Comparison of ENCODE assay signal across 16 cellular contexts in genomic region chr3:16455001-16455400, GRCh38. TPM values are rescaled to one million over a fixed set of nuclear protein-coding genes. Genes with fewer than 3 reads are reported as not detected.
DNase-seq lines count a peak whose midpoint lies in the region; ATAC-seq and TF ChIP-seq lines count a peak whose summit lies in the region.
"Had no signal": no experiment of that assay in that cellular context is flagged by ENCODE, and none has a peak within 500 bp of the region (broad histone marks: within the 10 kb centered on the region; RNA-seq: fewer than 3 reads in every experiment).

No MANE protein-coding gene starts in this region.

- WGBS in IMR-90 (ENCODE audit: extremely low coverage in 2 of 2, insufficient read length in 1 of 2), 2 experiments, result 92% methylated on average over 2 of the region's 7 CpGs; no CpG with 5 or more reads in 1 of the 2 experiments

- CTCF ChIA-PET in IMR-90 (lab: Yijun Ruan, JAX), result no interaction called here

- H3K18ac ChIP-seq in IMR-90 (ENCODE audit: low read depth, low read length), result no peak overlapping the region; the same call in 1 of the 2 replicates

- 0 out of 2 replicates have a peak overlapping the region, but pooled peaks have one; percentile 3 for H4K91ac ChIP-seq in IMR-90 (ENCODE audit: insufficient read depth, low read depth, low read length)

- no peaks in the 10 kb centered on the region for H3K9me3 ChIP-seq in IMR-90 (ENCODE audit: control insufficient read depth, insufficient read depth, low read length)
- H3K9me3 ChIP-seq: sigmoid colon had no signal

- no peak overlapping the region for H2BK15ac ChIP-seq in IMR-90 (ENCODE audit: low read depth, low read length)

- H3K23ac ChIP-seq in IMR-90 (ENCODE audit: low read depth, low read length), result no peak overlapping the region

- peak overlapping the region; percentile 48; the same call in 1 of the 2 replicates for H3K14ac ChIP-seq in IMR-90 (replicated peaks; ENCODE audit: low read depth, low read length)

- intact Hi-C loops in IMR-90 (cut with micrococcal nuclease) (no loop called here), dorsolateral prefrontal cortex (cut with DNase I) (no loop called here)

- H4K20me1 ChIP-seq in IMR-90 (ENCODE audit: insufficient read depth, low read length), result peaks cover 35% of the 10 kb centered on the region; the same call in 1 of the 2 replicates

- H3K9ac ChIP-seq in IMR-90 (ENCODE audit: low read depth, low read length), result no peak overlapping the region

- H3K36me3 ChIP-seq in IMR-90 (ENCODE audit: control insufficient read depth, insufficient read depth, low read length), result peaks cover 8% of the 10 kb centered on the region
- H3K36me3 ChIP-seq: sigmoid colon had no signal

- ATAC-seq in IMR-90 (ENCODE audit: low read depth) (no peak), GM21528 (IDR thresholded peaks at IDR 0.05; ENCODE audit: low FRiP score, unreplicated experiment) (no peak), GM18505 (IDR thresholded peaks at IDR 0.05; ENCODE audit: unreplicated experiment) (no peak)
- ATAC-seq: HCT116, Panc1 had no signal

- no peak for TF ChIP-seq RAD21 in IMR-90 (IDR thresholded peaks at IDR 0.05; ENCODE audit: low read length)

- no peak overlapping the region for H2BK5ac ChIP-seq in IMR-90 (ENCODE audit: low read depth, low read length, poor library complexity, severe bottlenecking)

- H3K9me1 ChIP-seq in IMR-90 (ENCODE audit: insufficient read depth, low read length), result peaks cover 22% of the 10 kb centered on the region

- H3K56ac ChIP-seq in IMR-90 (ENCODE audit: extremely low read depth, insufficient read depth, low read length), result no peak overlapping the region

- H2AFZ ChIP-seq in IMR-90 (replicated peaks; ENCODE audit: low read length, poor library complexity), result no peak overlapping the region

- peaks cover 9% of the 10 kb centered on the region for H3K4me1 ChIP-seq in IMR-90 (ENCODE audit: control insufficient read depth, insufficient read depth, low read length)

- H3K4me2 ChIP-seq in IMR-90 (ENCODE audit: low read depth, low read length), result no peak overlapping the region

- TF ChIP-seq POLR2A in IMR-90 (IDR thresholded peaks at IDR 0.05; ENCODE audit: low read depth, low read length) (no peak), GM18505 (IDR thresholded peaks at IDR 0.05; ENCODE audit: borderline replicate concordance, extremely low read depth, insufficient read depth, insufficient read length) (no peak)

- H4K8ac ChIP-seq in IMR-90 (ENCODE audit: low read depth in 2 of 2, low read length in 2 of 2), result no peak overlapping the region

- no TSS peak for BruUV-seq in IMR-90 (replicated peaks; lab: Mats Ljungman, UMichigan)

- DNase-seq in IMR-90 (no peak), NCI-H774 (lab: John Stamatoyannopoulos, UW) (peak; percentile 38), dorsolateral prefrontal cortex (no peak), retinal pigment epithelial cell (ENCODE audit: low read depth) (peak; percentile 83), NCI-H1694 treated with DMSO at 0.1 percent for 48 hours (lab: John Stamatoyannopoulos, UW) (no peak)
- DNase-seq in stimulated activated CD4-positive, alpha-beta T cell treated with anti-CD3 and anti-CD28 coated beads, Interleukin-12 subunit alpha, Interleukin-12 subunit beta, amount 100 ng/mL, for 4 hours, result no peak
- DNase-seq: CD8-positive, alpha-beta memory T cell; mesendoderm; NCI-H1105; sigmoid colon; T-helper 1 cell had no signal

- no peak overlapping the region for H3K4ac ChIP-seq in IMR-90 (ENCODE audit: low read depth, low read length)

- H3K27ac ChIP-seq in IMR-90 (ENCODE audit: insufficient read depth, low read length), result no peak overlapping the region
- peak overlapping the region in 42 of 59 donors; percentile 7 to 79 (median 54) for H3K27ac ChIP-seq in dorsolateral prefrontal cortex
- H3K27ac ChIP-seq: epithelial cell of prostate had no signal

- H2BK120ac ChIP-seq in IMR-90 (ENCODE audit: low read depth, low read length), result no peak overlapping the region

- H3K27me3 ChIP-seq in IMR-90 (ENCODE audit: control insufficient read depth, insufficient read depth, low read length) (no peaks in the 10 kb centered on the region), dorsolateral prefrontal cortex (no peaks in the 10 kb centered on the region)
- H3K27me3 ChIP-seq: sigmoid colon had no signal

- no peak for TF ChIP-seq CTCF in IMR-90 (conservative IDR thresholded peaks at IDR 0.05; ENCODE audit: low read depth, low read length)
- TF ChIP-seq CTCF in dorsolateral prefrontal cortex (IDR thresholded peaks at IDR 0.05 in 54 of 56, conservative IDR thresholded peaks at IDR 0.05 in 2 of 56; ENCODE audit: low read depth in 1 of 56, partially characterized antibody in 56 of 56), result no peak
- no peak for TF ChIP-seq CTCF in retinal pigment epithelial cell (conservative IDR thresholded peaks at IDR 0.05; ENCODE audit: low read depth, low read length)

- dilution Hi-C loops in IMR-90 (cut with HindIII; ENCODE audit: low sequenced_read_pairs, unreplicated experiment), result no loop called here

- in situ Hi-C loops in IMR-90 (cut with MboI; ENCODE audit: low sequenced_read_pairs), result no loop called here

- peaks cover 28 to 72% of the 10 kb centered on the region in 2 experiments for H3K79me1 ChIP-seq in IMR-90 (ENCODE audit: low read depth in 1 of 2, low read length in 2 of 2)

- H2AK9ac ChIP-seq in IMR-90 (replicated peaks; ENCODE audit: low read depth, low read length, poor library complexity), result no peak overlapping the region

- no peak overlapping the region for H2BK20ac ChIP-seq in IMR-90 (ENCODE audit: low read depth, low read length)

- H4K5ac ChIP-seq in IMR-90 (ENCODE audit: low read depth, low read length), result no peak overlapping the region

- peak overlapping the region; percentile 2; the same call in 1 of the 2 replicates for H2AK5ac ChIP-seq in IMR-90 (ENCODE audit: low read depth, low read length)

- H3K4me3 ChIP-seq in IMR-90 (ENCODE audit: insufficient read depth, low read depth, low read length) (no peak overlapping the region), dorsolateral prefrontal cortex (no peak overlapping the region), retinal pigment epithelial cell (ENCODE audit: low read length) (no peak overlapping the region)
- H3K4me3 ChIP-seq: sigmoid colon had no signal

- POLR2A ChIA-PET in IMR-90 (lab: Charles Lee; ENCODE audit: unreplicated experiment), result no interaction called here

TF ChIP-seq in IMR-90, 13 proteins besides CTCF, POLR2A, EP300 and RAD21:
- TF ChIP-seq CEBPB (IDR thresholded peaks at IDR 0.05; ENCODE audit: low read depth, low read length) (no peak), MAZ (IDR thresholded peaks at IDR 0.05; ENCODE audit: borderline replicate concordance, low read depth, low read length) (no peak), RFX5 (IDR thresholded peaks at IDR 0.05; ENCODE audit: low read depth, low read length) (no peak)

RNA-seq across cellular contexts. Expression of gene RFTN1, which starts 58.5 kb away (rescaled TPM):
- 52.0 and 52.2 TPM in 2 replicates for total RNA-seq in IMR-90 (2012; rRNA removed)
- 44.8 and 45.0 TPM in 2 replicates for polyA plus RNA-seq in IMR-90 (2012; rRNA removed)
- polyA plus RNA-seq in IMR-90 (2012; cell fraction: cytosol; rRNA removed), result 37.9 and 67.2 TPM in 2 replicates
- 19.1 and 28.3 TPM in 2 replicates for polyA plus RNA-seq in IMR-90 (2012; cell fraction: nucleus; rRNA removed; ENCODE audit: low replicate concordance)
- total RNA-seq in dorsolateral prefrontal cortex, result 10 to 100 TPM; 15.8 to 64.1 (median 39.9) TPM

Comparison
In these comparisons a context has a peak if more than half of its experiments do, and no peak if none do; other contexts are left out.
1. DNase-seq: peak in NCI-H774 (single experiment) and retinal pigment epithelial cell (single experiment); none in IMR-90 (single experiment), dorsolateral prefrontal cortex (0 of 10), NCI-H1694 treated with DMSO at 0.1 percent for 48 hours (single experiment) and stimulated activated CD4-positive, alpha-beta T cell treated with anti-CD3 and anti-CD28 coated beads, Interleukin-12 subunit alpha, Interleukin-12 subunit beta, amount 100 ng/mL, for 4 hours (single experiment).